ENCODE assay signal across 2 cellular contexts in the genomic region with DNA sequence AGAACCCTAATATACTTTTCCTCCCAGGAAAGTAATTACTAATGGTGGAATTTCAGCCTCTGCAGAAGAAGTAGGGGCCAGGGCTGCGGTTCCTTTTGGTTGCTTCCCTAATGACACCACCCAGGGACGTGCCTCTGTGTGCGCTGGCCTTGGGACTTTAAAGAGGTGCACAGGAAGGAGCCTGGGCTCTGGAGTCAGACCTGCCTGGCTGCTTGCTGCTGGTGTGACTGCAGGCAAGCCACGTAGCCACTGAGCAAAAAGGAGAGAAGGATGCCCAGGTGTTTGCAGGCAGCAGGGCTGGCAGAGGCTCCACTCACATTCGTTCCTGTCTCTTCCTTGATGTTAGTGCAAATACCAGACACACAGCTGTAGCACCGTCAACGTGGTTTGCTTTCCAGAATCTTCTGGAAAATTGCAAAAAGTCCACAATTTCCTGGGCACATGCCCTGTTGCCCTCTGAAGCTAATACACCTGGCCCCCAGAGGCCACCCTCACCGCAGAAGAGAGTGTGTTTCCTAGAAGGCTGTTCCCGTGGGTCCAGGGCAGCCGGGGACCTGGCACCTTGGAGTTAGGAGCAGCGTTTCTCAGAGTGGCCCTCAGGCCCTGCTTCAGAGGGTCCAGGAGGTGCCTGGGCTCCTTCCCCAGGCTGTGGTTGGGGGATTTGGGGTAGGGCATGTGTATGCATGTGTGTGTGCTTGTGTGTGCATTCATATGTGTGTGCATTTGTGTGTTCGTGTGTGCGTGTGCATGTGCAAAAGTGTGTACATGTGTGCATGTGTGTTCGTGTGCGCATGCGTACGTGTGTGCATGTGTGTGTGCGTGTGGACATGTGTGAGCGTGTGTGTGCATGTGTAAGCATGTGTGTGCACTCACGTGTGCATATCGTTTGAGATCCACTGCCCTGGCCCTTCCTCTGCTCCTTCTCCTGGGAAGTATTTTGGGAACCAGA.
TF ChIP-seq lines count a peak whose summit lies in the region.

No MANE protein-coding gene starts in this region.

TF ChIP-seq in H1, 55 proteins besides CTCF, POLR2A, EP300 and RAD21:
- TF ChIP-seq, protein P1, sequence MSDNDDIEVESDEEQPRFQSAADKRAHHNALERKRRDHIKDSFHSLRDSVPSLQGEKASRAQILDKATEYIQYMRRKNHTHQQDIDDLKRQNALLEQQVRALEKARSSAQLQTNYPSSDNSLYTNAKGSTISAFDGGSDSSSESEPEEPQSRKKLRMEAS (IDR thresholded peaks at IDR 0.05), result no peak

TF ChIP-seq in neural cell, 6 proteins besides CTCF, POLR2A, EP300 and RAD21:
- TF ChIP-seq POLR2AphosphoS5 (IDR thresholded peaks at IDR 0.05) (peak; percentile 12), TAF1 (IDR thresholded peaks at IDR 0.05; ENCODE audit: low read depth) (no peak)
